ENCODE assay signal across 1 cellular context in the genomic region with DNA sequence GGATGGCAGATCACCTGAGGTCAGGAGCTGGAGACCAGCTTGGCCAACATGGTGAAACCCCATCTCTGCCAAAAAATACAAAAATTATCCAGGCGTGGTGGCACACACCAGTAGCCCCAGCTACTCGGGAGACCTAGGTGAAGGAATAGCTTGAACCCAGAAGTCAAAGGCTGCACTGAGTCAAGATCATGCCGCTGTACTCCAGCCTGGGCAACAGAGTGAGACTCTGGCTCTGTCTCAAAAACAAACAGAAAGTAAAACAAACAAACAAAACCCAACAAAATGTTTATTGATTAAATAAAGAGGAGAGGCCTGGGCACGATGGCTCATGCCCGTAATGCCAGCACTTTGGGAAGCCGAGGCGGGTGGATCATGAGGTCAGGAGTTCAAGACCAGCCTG.
TF ChIP-seq lines count a peak whose summit lies in the region.

No MANE protein-coding gene starts in this region.

TF ChIP-seq in GM12878, 131 proteins besides CTCF, POLR2A, EP300 and RAD21:
- TF ChIP-seq BRCA1 (IDR thresholded peaks at IDR 0.05; ENCODE audit: low read depth, low read length): no peak
- TF ChIP-seq TAF1 (IDR thresholded peaks at IDR 0.05; ENCODE audit: borderline replicate concordance, low read depth, low read length): no peak
- no peak for TF ChIP-seq JUNB (IDR thresholded peaks at IDR 0.05)
- no peak for TF ChIP-seq NFIC (IDR thresholded peaks at IDR 0.05; ENCODE audit: low read depth, low read length)
- TF ChIP-seq BCL11A (IDR thresholded peaks at IDR 0.05; ENCODE audit: low read depth, low read length): no peak
- no peak for TF ChIP-seq PAX8 (IDR thresholded peaks at IDR 0.05)
- no peak for TF ChIP-seq LARP7 (IDR thresholded peaks at IDR 0.05)
- no peak for TF ChIP-seq SIN3A (IDR thresholded peaks at IDR 0.05; ENCODE audit: low read depth, low read length)
- TF ChIP-seq, protein P1, sequence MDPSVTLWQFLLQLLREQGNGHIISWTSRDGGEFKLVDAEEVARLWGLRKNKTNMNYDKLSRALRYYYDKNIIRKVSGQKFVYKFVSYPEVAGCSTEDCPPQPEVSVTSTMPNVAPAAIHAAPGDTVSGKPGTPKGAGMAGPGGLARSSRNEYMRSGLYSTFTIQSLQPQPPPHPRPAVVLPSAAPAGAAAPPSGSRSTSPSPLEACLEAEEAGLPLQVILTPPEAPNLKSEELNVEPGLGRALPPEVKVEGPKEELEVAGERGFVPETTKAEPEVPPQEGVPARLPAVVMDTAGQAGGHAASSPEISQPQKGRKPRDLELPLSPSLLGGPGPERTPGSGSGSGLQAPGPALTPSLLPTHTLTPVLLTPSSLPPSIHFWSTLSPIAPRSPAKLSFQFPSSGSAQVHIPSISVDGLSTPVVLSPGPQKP (IDR thresholded peaks at IDR 0.05; ENCODE audit: low read depth, low read length): no peak
- TF ChIP-seq SMARCA5 (IDR thresholded peaks at IDR 0.05): no peak
- no peak for TF ChIP-seq SKIL (IDR thresholded peaks at IDR 0.05; ENCODE audit: low read depth, poor library complexity, severe bottlenecking)
- TF ChIP-seq KLF5 (IDR thresholded peaks at IDR 0.05; ENCODE audit: partially characterized antibody): no peak
- TF ChIP-seq MTA2 (IDR thresholded peaks at IDR 0.05; ENCODE audit: low read depth): no peak
- TF ChIP-seq IRF4 (IDR thresholded peaks at IDR 0.05; ENCODE audit: low read depth, low read length): no peak
